20 cellular contexts compared by ENCODE assay signal in the genomic region with DNA sequence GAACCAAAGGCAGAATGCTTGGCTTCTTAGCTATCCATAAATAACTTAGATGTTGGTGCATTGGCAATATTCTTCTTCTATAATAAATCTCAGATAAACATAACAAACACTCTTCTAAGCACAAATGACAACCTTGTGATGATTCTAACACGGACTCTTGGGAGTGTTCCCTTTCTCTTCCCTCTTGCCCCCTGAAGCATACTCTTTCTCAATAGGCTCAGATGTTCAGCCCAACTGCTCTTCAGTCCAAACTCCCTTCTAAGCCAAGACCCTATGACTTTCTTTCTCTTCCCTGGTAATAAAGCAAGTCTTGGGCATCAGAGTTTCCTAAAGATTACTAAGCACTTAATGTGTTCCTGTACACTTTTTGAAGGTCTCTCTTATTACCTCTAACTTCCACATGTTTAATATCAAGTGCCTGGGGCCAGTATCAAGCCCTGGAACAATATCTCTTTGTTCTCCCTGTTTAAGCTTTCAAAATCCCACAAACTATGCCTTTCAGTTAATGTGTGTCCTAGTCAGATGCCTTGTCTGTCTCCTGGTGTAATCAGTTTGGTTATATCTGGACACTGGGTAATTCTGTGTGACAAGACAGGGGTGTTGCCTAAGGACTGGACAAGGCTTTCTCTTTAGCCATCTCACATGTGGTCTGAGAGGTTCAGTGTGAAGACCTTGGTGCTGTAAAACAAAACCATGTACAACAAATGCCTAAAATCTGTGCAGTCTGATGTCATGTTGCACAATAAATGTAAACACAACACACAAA.
DNase-seq lines count a peak whose midpoint lies in the region; TF ChIP-seq lines count a peak whose summit lies in the region.
"Had no signal": no experiment of that assay in that cellular context is flagged by ENCODE, and none has a peak within 500 bp of the region (broad histone marks: within the 10 kb centered on the region; RNA-seq: fewer than 3 reads in every experiment).

No MANE protein-coding gene starts in this region.

- H3K4me1 Mint-ChIP-seq in Calu3 (ENCODE audit: low read depth, unreplicated experiment), result peaks cover 24% of the 10 kb centered on the region
- H3K4me1 Mint-ChIP-seq in mesothelial cell of epicardium, result peaks cover 18% of the 10 kb centered on the region

- BruUV-seq in Calu3 (replicated peaks; lab: Mats Ljungman, UMichigan), result no TSS peak

- H3K27me3 Mint-ChIP-seq in Calu3 (ENCODE audit: unreplicated experiment) (no peaks in the 10 kb centered on the region), mesothelial cell of epicardium (ENCODE audit: low read depth) (no peaks in the 10 kb centered on the region)

- CTCF ChIA-PET in Calu3 (lab: Charles Lee), result interaction anchor here (1.1 to 1.6 kb wide), 2 partner anchors 155 to 264 kb away, joined by 3 read pairs; no protein-coding TSS in a partner anchor

- H3K27ac Mint-ChIP-seq in Calu3 (ENCODE audit: unreplicated experiment) (no peak overlapping the region), mesothelial cell of epicardium (no peak overlapping the region)
- H3K27ac Mint-ChIP-seq: activated naive CD4-positive, alpha-beta T cell treated with anti-CD3 and anti-CD28 coated beads, Interleukin-2, amount 50 U/mL, for 72 hours had no signal

- TF ChIP-seq CTCF in Calu3 (IDR thresholded peaks at IDR 0.05; ENCODE audit: unreplicated experiment) (no peak), mesothelial cell of epicardium (IDR thresholded peaks at IDR 0.05; ENCODE audit: unreplicated experiment) (no peak)

- H3K36me3 Mint-ChIP-seq in Calu3 (ENCODE audit: insufficient read depth, unreplicated experiment) (no peaks in the 10 kb centered on the region), mesothelial cell of epicardium (no peaks in the 10 kb centered on the region)

- peaks cover 4% of the 10 kb centered on the region for H3K9me3 Mint-ChIP-seq in Calu3 (ENCODE audit: low read depth, unreplicated experiment)
- peaks cover 8% of the 10 kb centered on the region for H3K9me3 Mint-ChIP-seq in mesothelial cell of epicardium
- H3K9me3 Mint-ChIP-seq: activated naive CD4-positive, alpha-beta T cell treated with anti-CD3 and anti-CD28 coated beads, Interleukin-2, amount 50 U/mL, for 72 hours had no signal

- intact Hi-C loops in Calu3 (cut with micrococcal nuclease; ENCODE audit: unreplicated experiment), result loop anchor here (2.0 kb wide), 1 partner anchor 93 kb away; a partner anchor contains a TSS

- DNase-seq in Calu3 (peak; percentile 13), NCI-H526 (lab: John Stamatoyannopoulos, UW) (peak; percentile 76 to 78), epithelial cell of prostate (ENCODE audit: low read depth, low spot score) (no peak), renal cortical epithelial cell (ENCODE audit: low read depth) (peak; percentile 61), NCI-H1417 treated with DMSO at 0.1 percent for 48 hours (lab: John Stamatoyannopoulos, UW) (no peak), midbrain (lab: John Stamatoyannopoulos, UW) (no peak), mesothelial cell of epicardium (ENCODE audit: low spot score in 2 of 2, unreplicated experiment in 2 of 2) (no peak), COR-L47 (lab: John Stamatoyannopoulos, UW) (no peak)
- DNase-seq: activated CD4-positive, alpha-beta T cell treated with anti-CD3 and anti-CD28 coated beads for 48 hours; AML-193; dorsolateral prefrontal cortex; esophagus squamous epithelium; H7; hippocampal formation; kidney glomerular epithelial cell; NCI-H345; SJCRH30; stomach had no signal

- H3K27ac ChIP-seq in epithelial cell of prostate, result peak overlapping the region; percentile 33
- H3K27ac ChIP-seq: dorsolateral prefrontal cortex, parathyroid adenoma, SJCRH30, stomach had no signal

- H3K4me3 Mint-ChIP-seq in Calu3 (ENCODE audit: low read depth, unreplicated experiment), result no peak overlapping the region
- H3K4me3 Mint-ChIP-seq in mesothelial cell of epicardium, result no peak overlapping the region

Comparison
In these comparisons a context has a peak if more than half of its experiments do, and no peak if none do; other contexts are left out.
1. DNase-seq: peak in Calu3 (single experiment), NCI-H526 (2 of 2) and renal cortical epithelial cell (single experiment); none in epithelial cell of prostate (single experiment), NCI-H1417 treated with DMSO at 0.1 percent for 48 hours (single experiment), midbrain (single experiment), mesothelial cell of epicardium (0 of 2) and COR-L47 (single experiment).